In genomic region chr2:68336192-68336591, GRCh38 we compare ENCODE assay signal across 17 cellular contexts. TPM values are rescaled to one million over a fixed set of nuclear protein-coding genes. Genes with fewer than 3 reads are reported as not detected.
A peak's percentile ranks its signal among the peaks of the same experiment; 100 is the strongest.
DNase-seq lines count a peak whose midpoint lies in the region; ATAC-seq and TF ChIP-seq lines count a peak whose summit lies in the region.
"Had no signal": no experiment of that assay in that cellular context is flagged by ENCODE, and none has a peak within 500 bp of the region (broad histone marks: within the 10 kb centered on the region; RNA-seq: fewer than 3 reads in every experiment).

No MANE protein-coding gene starts in this region.

- 82 to 92% methylated on average over 1 of the region's 1 CpG for WGBS in thyroid gland, 2 donors

- H3K36me3 ChIP-seq in A673 (ENCODE audit: insufficient read depth, low read length, poor library complexity, severe bottlenecking) = no peaks in the 10 kb centered on the region
- H3K36me3 ChIP-seq in HCT116 (ENCODE audit: control insufficient read depth in 1 of 2, insufficient read depth in 2 of 2, low read length in 2 of 2) = no peaks in the 10 kb centered on the region
- H3K36me3 ChIP-seq in thyroid gland = no peaks in the 10 kb centered on the region
- H3K36me3 ChIP-seq: tibial nerve had no signal

- H3K27ac ChIP-seq in A673 (ENCODE audit: low read depth, low read length, poor library complexity, severe bottlenecking) (no peak overlapping the region), HCT116 (ENCODE audit: low read depth, low read length) (no peak overlapping the region), thyroid gland (no peak overlapping the region)
- H3K27ac ChIP-seq: tibial nerve had no signal

- intact Hi-C loops in A673 (cut with micrococcal nuclease; ENCODE audit: unreplicated experiment) = no loop called here
- intact Hi-C loops in HCT116 (cut with micrococcal nuclease) = no loop called here
- intact Hi-C loops in thyroid gland (cut with DNase I) = no loop called here
- intact Hi-C loops in posterior cingulate gyrus (cut with DNase I) = no loop called here

- CTCF ChIA-PET in A673 (lab: Charles Lee) = no interaction called here
- CTCF ChIA-PET in HCT116 (lab: Charles Lee) = no interaction called here

- H3K9me3 ChIP-seq in A673 (ENCODE audit: low read depth, low read length, poor library complexity, severe bottlenecking) = no peaks in the 10 kb centered on the region
- H3K9me3 ChIP-seq in HCT116 (ENCODE audit: control insufficient read depth in 1 of 2, insufficient read depth in 1 of 2, low read depth in 1 of 2, low read length in 2 of 2) = no peaks in the 10 kb centered on the region
- H3K9me3 ChIP-seq in thyroid gland = no peaks in the 10 kb centered on the region
- H3K9me3 ChIP-seq: tibial nerve had no signal

- H3K4me1 ChIP-seq in A673 (ENCODE audit: insufficient read depth, low read length, poor library complexity, severe bottlenecking) (no peaks in the 10 kb centered on the region), HCT116 (ENCODE audit: control insufficient read depth in 1 of 2, insufficient read depth in 2 of 2, low read length in 2 of 2) (peaks cover 13 to 22% of the 10 kb centered on the region in 2 experiments; a peak in 3 of 4 replicates), thyroid gland (no peaks in the 10 kb centered on the region)
- H3K4me1 ChIP-seq: tibial nerve had no signal

- DNase-seq in A673 (ENCODE audit: low spot score) = peak; percentile 28
- peak; percentile 10 for DNase-seq in HCT116 (ENCODE audit: low read depth, low spot score)
- peak; percentile 61 for DNase-seq in fibroblast of the aortic adventitia (ENCODE audit: low read depth)
- no peak for DNase-seq in Kasumi-1 (lab: John Stamatoyannopoulos, UW)
- DNase-seq in thyroid gland = no peak
- DNase-seq in NCI-H1092 treated with DMSO at 0.1 percent for 48 hours (lab: John Stamatoyannopoulos, UW) = no peak
- DNase-seq in posterior cingulate gyrus = no peak
- DNase-seq: ACHN; activated CD4-positive, alpha-beta memory T cell treated with anti-CD3 and anti-CD28 coated beads for 36 hours; caudate nucleus; DMS 273 treated with DMSO at 0.1 percent for 48 hours; NCI-H510A treated with DMSO at 0.1 percent for 48 hours; occipital lobe; stimulated activated CD4-positive, alpha-beta T cell treated with anti-CD3 and anti-CD28 coated beads, Interleukin-15, amount 100 ng/mL, for 24 hours had no signal

- no peaks in the 10 kb centered on the region for H3K79me2 ChIP-seq in HCT116 (ENCODE audit: insufficient read depth, low read length)

- RAD21 ChIA-PET in HCT116 (lab: Charles Lee; ENCODE audit: low non-redundant PET in 1 of 2, low total read pairs in 2 of 2, uncharacterized antibody in 2 of 2, unreplicated experiment in 2 of 2) = no interaction called here

- POLR2A ChIA-PET in A673 (lab: Charles Lee; ENCODE audit: low non-redundant PET) (no interaction called here), HCT116 (lab: Charles Lee) (no interaction called here)

- H3K4me3 ChIP-seq in A673 (ENCODE audit: low read depth, low read length, poor library complexity, severe bottlenecking) (no peak overlapping the region), HCT116 (replicated peaks in 1 of 2; ENCODE audit: low read depth in 1 of 2, low read length in 2 of 2) (no peak overlapping the region), fibroblast of the aortic adventitia (ENCODE audit: low read depth, low read length) (no peak overlapping the region), thyroid gland (replicated peaks in 1 of 3) (no peak overlapping the region)
- H3K4me3 ChIP-seq: tibial nerve had no signal

- no peak for TF ChIP-seq POLR2A in HCT116 (IDR thresholded peaks at IDR 0.05; ENCODE audit: borderline replicate concordance, extremely low read depth, insufficient read depth, insufficient read length)
- TF ChIP-seq POLR2A in thyroid gland (IDR thresholded peaks at IDR 0.05) = no peak

- no peaks in the 10 kb centered on the region for H3K9me2 ChIP-seq in HCT116 (ENCODE audit: insufficient read depth)

- H2AFZ ChIP-seq in HCT116 (ENCODE audit: low read depth, low read length, poor library complexity, severe bottlenecking) = no peak overlapping the region

- H3K9ac ChIP-seq in HCT116 (ENCODE audit: low read length) = no peak overlapping the region

- TF ChIP-seq RAD21 in HCT116 (IDR thresholded peaks at IDR 0.05; ENCODE audit: low read depth) = no peak

- TF ChIP-seq CTCF in A673 (conservative IDR thresholded peaks at IDR 0.05; ENCODE audit: low read depth, low read length) (no peak), HCT116 (IDR thresholded peaks at IDR 0.05 in 2 of 3, conservative IDR thresholded peaks at IDR 0.05 in 1 of 3; ENCODE audit: borderline replicate concordance in 1 of 3, insufficient read depth in 1 of 3, low read depth in 2 of 3, low read length in 2 of 3) (no peak), fibroblast of the aortic adventitia (IDR thresholded peaks at IDR 0.05; ENCODE audit: insufficient read depth, low read length) (no peak), thyroid gland (IDR thresholded peaks at IDR 0.05) (no peak)

- no peaks in the 10 kb centered on the region for H4K20me1 ChIP-seq in HCT116 (ENCODE audit: insufficient read depth)

- H3K27me3 ChIP-seq in A673 (replicated peaks; ENCODE audit: insufficient read depth, low read depth, low read length, poor library complexity) (peaks cover 23% of the 10 kb centered on the region), HCT116 (ENCODE audit: insufficient read depth, low read length) (no peaks in the 10 kb centered on the region), thyroid gland (no peaks in the 10 kb centered on the region)

- ATAC-seq in HCT116 (0 out of 2 replicates have a peak, but pooled peaks have one; percentile 53), SK-N-SH treated with all-trans-retinoic acid at 6 μM for 48 hours (no peak)

- no TSS peak for BruUV-seq in A673 (replicated peaks; lab: Mats Ljungman, UMichigan)
- BruUV-seq in HCT116 (replicated peaks; lab: Mats Ljungman, UMichigan) = no TSS peak

- peak overlapping the region; percentile 48 for H3K4me2 ChIP-seq in HCT116 (ENCODE audit: low read length)

TF ChIP-seq in HCT116, 20 proteins besides CTCF, POLR2A, EP300 and RAD21:
- TF ChIP-seq SRF (IDR thresholded peaks at IDR 0.05; ENCODE audit: low read depth) (peak; percentile 68), YY1 (IDR thresholded peaks at IDR 0.05; ENCODE audit: extremely low read depth, insufficient replicate concordance, low read depth, low read length) (no peak), POLR2AphosphoS5 (IDR thresholded peaks at IDR 0.05; ENCODE audit: low read depth, low read length) (no peak), FOSL1 (IDR thresholded peaks at IDR 0.05; ENCODE audit: low read depth) (peak; percentile 42; the same call in 1 of the 2 replicates), MAX (IDR thresholded peaks at IDR 0.05) (0 out of 2 replicates have a peak, but pooled peaks have one; percentile 15), SIN3A (IDR thresholded peaks at IDR 0.05; ENCODE audit: low read depth) (no peak), SP1 (IDR thresholded peaks at IDR 0.05; ENCODE audit: low read depth) (peak; percentile 61), ZFX (IDR thresholded peaks at IDR 0.05) (no peak), ELF1 (IDR thresholded peaks at IDR 0.05; ENCODE audit: borderline replicate concordance, low read depth) (no peak), JUND (IDR thresholded peaks at IDR 0.05) (peak; percentile 44)

TF ChIP-seq in SK-N-SH treated with all-trans-retinoic acid at 6 μM for 48 hours, 23 proteins besides CTCF, POLR2A, EP300 and RAD21:
- TF ChIP-seq ISL1 (CRISPR knock-in tag; IDR thresholded peaks at IDR 0.05) (peak; percentile 34), BACH2 (CRISPR knock-in tag; IDR thresholded peaks at IDR 0.05; ENCODE audit: borderline replicate concordance) (no peak)

RNA-seq across cellular contexts. Expression of gene CNRIP1, which starts 16.4 kb away (rescaled TPM):
- total RNA-seq in A673 (2021) (18.4 and 22.2 TPM in 2 replicates), HCT116 (2021; ENCODE audit: unreplicated experiment) (not detected), fibroblast of the aortic adventitia (ENCODE audit: low replicate concordance) (40.0 and 46.9 TPM in 2 replicates), thyroid gland (10 to 100 TPM in 3 of 4 donors, 1 to 10 TPM in 1; 2.5 to 25.7 (median 17.1) TPM)
- polyA plus RNA-seq in HCT116 (2012) = not detected in 2 replicates
- total RNA-seq: activated CD4-positive, alpha-beta memory T cell treated with anti-CD3 and anti-CD28 coated beads for 36 hours had no signal

RNA-seq across cellular contexts. Expression of gene PLEK, which starts 28.9 kb away (rescaled TPM):
- total RNA-seq in A673 (2021) = not detected in 2 replicates
- total RNA-seq in HCT116 (2021; ENCODE audit: unreplicated experiment) = 0.22 TPM
- polyA plus RNA-seq in HCT116 (2012) = not detected in 2 replicates
- under 0.01 TPM in 1 of 2 replicates, not detected in the other for total RNA-seq in fibroblast of the aortic adventitia (ENCODE audit: low replicate concordance)
- 10 to 100 TPM in 2 of 4 donors, 1 to 10 TPM in 2; 3.4 to 12.0 (median 7.9) TPM for total RNA-seq in thyroid gland
- total RNA-seq: mesothelial cell of epicardium had no signal

Comparison
In these comparisons a context has a peak if more than half of its experiments do, and no peak if none do; other contexts are left out.
1. DNase-seq: peak in A673 (single experiment), HCT116 (single experiment) and fibroblast of the aortic adventitia (single experiment); none in Kasumi-1 (0 of 2), thyroid gland (0 of 2), NCI-H1092 treated with DMSO at 0.1 percent for 48 hours (single experiment) and posterior cingulate gyrus (0 of 10).